1 cellular context compared by ENCODE assay signal in genomic region chr2:218745160-218745558, GRCh38.
TF ChIP-seq lines count a peak whose summit lies in the region.

No MANE protein-coding gene starts in this region.

TF ChIP-seq in K562, 482 proteins besides CTCF, POLR2A, EP300 and RAD21 (continued from another document and continues in another):
- no peak for TF ChIP-seq MITF (IDR thresholded peaks at IDR 0.05)
- no peak for TF ChIP-seq ZC3H11A (IDR thresholded peaks at IDR 0.05; ENCODE audit: low read depth, low read length)
- TF ChIP-seq BRD9 (IDR thresholded peaks at IDR 0.05; ENCODE audit: low read depth, partially characterized antibody): no peak
- 0 out of 2 replicates have a peak, but pooled peaks have one; percentile 46 for TF ChIP-seq ATF7 (IDR thresholded peaks at IDR 0.05)
- TF ChIP-seq CREB3L1 (IDR thresholded peaks at IDR 0.05; ENCODE audit: borderline replicate concordance, low read depth): 0 out of 2 replicates have a peak, but pooled peaks have one; percentile 22
- TF ChIP-seq MNT (conservative IDR thresholded peaks at IDR 0.05): 0 out of 4 replicates have a peak, but pooled peaks of 1 of the 2 experiments have one; percentile 22
- peak in 1 of 2 experiments; percentile 44; a peak in 1 of 4 replicates for TF ChIP-seq ZNF639 (CRISPR knock-in tag; conservative IDR thresholded peaks at IDR 0.05 in 1 of 2, IDR thresholded peaks at IDR 0.05 in 1 of 2)
- 0 out of 2 replicates have a peak, but pooled peaks have one; percentile 21 for TF ChIP-seq ZNF644 (tag; IDR thresholded peaks at IDR 0.05; ENCODE audit: low read depth)
- TF ChIP-seq ATF1 (CRISPR knock-in tag; IDR thresholded peaks at IDR 0.05): no peak
- peak; percentile 34; the same call in 1 of the 2 replicates for TF ChIP-seq ATF1 (tag; IDR thresholded peaks at IDR 0.05)
- TF ChIP-seq ERF (CRISPR knock-in tag; IDR thresholded peaks at IDR 0.05): no peak
- TF ChIP-seq SMARCA5 (IDR thresholded peaks at IDR 0.05): no peak
- TF ChIP-seq THRB (CRISPR knock-in tag; conservative IDR thresholded peaks at IDR 0.05): no peak
- peak; percentile 93 for TF ChIP-seq HINFP (tag; conservative IDR thresholded peaks at IDR 0.05; ENCODE audit: low read depth)
- 0 out of 2 replicates have a peak, but pooled peaks have one; percentile 49 for TF ChIP-seq MAFK (IDR thresholded peaks at IDR 0.05; ENCODE audit: low read length)
- TF ChIP-seq ZNF512 (tag; IDR thresholded peaks at IDR 0.05): no peak
- TF ChIP-seq ARID1B (IDR thresholded peaks at IDR 0.05): peak; percentile 54
- peak; percentile 96 for TF ChIP-seq ZNF592 (IDR thresholded peaks at IDR 0.05)
- TF ChIP-seq ZBTB11 (CRISPR knock-in tag; IDR thresholded peaks at IDR 0.05): no peak
- no peak for TF ChIP-seq HDAC3 (IDR thresholded peaks at IDR 0.05; ENCODE audit: borderline replicate concordance, partially characterized antibody)
- no peak for TF ChIP-seq TRIM25 (IDR thresholded peaks at IDR 0.05; ENCODE audit: borderline replicate concordance)
- TF ChIP-seq MCM3 (IDR thresholded peaks at IDR 0.05): no peak
- TF ChIP-seq ZKSCAN1 (IDR thresholded peaks at IDR 0.05; ENCODE audit: low read depth, low read length): peak; percentile 16; the same call in 1 of the 2 replicates
- no peak for TF ChIP-seq STAT5A (IDR thresholded peaks at IDR 0.05; ENCODE audit: borderline replicate concordance, low read length)
- peak; percentile 43; the same call in 1 of the 2 replicates for TF ChIP-seq EHMT2 (IDR thresholded peaks at IDR 0.05)
- peak; percentile 50 to 69; a peak in 2 of 4 replicates for TF ChIP-seq FOXK2 (conservative IDR thresholded peaks at IDR 0.05 in 1 of 2, IDR thresholded peaks at IDR 0.05 in 1 of 2; ENCODE audit: low read depth in 2 of 2)
- TF ChIP-seq ZNF134 (CRISPR knock-in tag; conservative IDR thresholded peaks at IDR 0.05): no peak
- TF ChIP-seq IRF9 (tag; IDR thresholded peaks at IDR 0.05): 0 out of 2 replicates have a peak, but pooled peaks have one; percentile 28
- 0 out of 2 replicates have a peak, but pooled peaks have one; percentile 86 for TF ChIP-seq CREB3 (tag; conservative IDR thresholded peaks at IDR 0.05; ENCODE audit: low read depth)
- TF ChIP-seq BDP1 (IDR thresholded peaks at IDR 0.05; ENCODE audit: insufficient read depth, insufficient read length): no peak
- no peak for TF ChIP-seq CHD1 (IDR thresholded peaks at IDR 0.05; ENCODE audit: low read length)
- TF ChIP-seq BMI1 (IDR thresholded peaks at IDR 0.05; ENCODE audit: low read length): no peak
